25 cellular contexts compared by ENCODE assay signal in the genomic region with DNA sequence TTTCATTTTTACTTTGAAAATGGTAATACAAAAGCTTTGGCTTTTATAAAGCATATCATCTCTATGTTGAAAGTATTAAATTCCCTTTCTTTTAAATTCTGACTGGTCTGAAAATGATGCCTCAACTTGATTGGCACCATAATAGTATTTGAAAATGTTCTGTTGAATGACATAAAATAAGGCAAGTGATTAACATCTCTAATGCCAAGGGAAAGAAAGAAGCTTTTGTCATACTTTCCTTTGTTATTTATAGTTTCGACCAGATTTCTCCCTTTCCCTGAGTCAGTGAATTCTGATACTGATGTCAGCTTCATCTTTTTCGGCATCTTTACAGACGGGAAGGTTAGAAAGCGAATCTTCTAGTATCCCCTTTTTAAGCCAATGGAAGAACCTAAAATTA. TPM values are rescaled to one million over a fixed set of nuclear protein-coding genes. Genes with fewer than 3 reads are reported as not detected.
A peak's percentile ranks its signal among the peaks of the same experiment; 100 is the strongest.
DNase-seq lines count a peak whose midpoint lies in the region; ATAC-seq and TF ChIP-seq lines count a peak whose summit lies in the region.
"Had no signal": no experiment of that assay in that cellular context is flagged by ENCODE, and none has a peak within 500 bp of the region (broad histone marks: within the 10 kb centered on the region; RNA-seq: fewer than 3 reads in every experiment).

No MANE protein-coding gene starts in this region.

- ATAC-seq in natural killer cell: no peak
- no peak for ATAC-seq in natural killer cell treated with Interleukin-12 subunit alpha and Interleukin-12 subunit beta and Interleukin-15 and Interleukin-18, amount 100 ng/mL, for 72 hours
- no peak for ATAC-seq in activated naive CD8-positive, alpha-beta T cell treated with anti-CD3 and anti-CD28 coated beads, Interleukin-2, amount 50 U/mL, for 24 hours
- ATAC-seq in HG02642 (IDR thresholded peaks at IDR 0.05; ENCODE audit: poor library complexity, unreplicated experiment): no peak
- ATAC-seq in HG02981 (IDR thresholded peaks at IDR 0.05; ENCODE audit: unreplicated experiment): no peak
- ATAC-seq: HCT116, PC-3, SK-N-SH treated with all-trans-retinoic acid at 6 μM for 48 hours had no signal

- peak overlapping the region; percentile 5 for H3K4me3 ChIP-seq in neural cell (ENCODE audit: low read length)
- H3K4me3 ChIP-seq: BLaER1, SJCRH30 had no signal

- no peak overlapping the region for H3K9ac ChIP-seq in neural cell (ENCODE audit: low read length)
- H3K9ac ChIP-seq: BLaER1, KMS-11 had no signal

- intact Hi-C loops in natural killer cell (cut with micrococcal nuclease): loop anchor here (5.0 to 10.0 kb wide), 4 partner anchors 33 to 1750 kb away; a partner anchor contains a TSS

- no peaks in the 10 kb centered on the region for H3K36me3 ChIP-seq in neural cell (ENCODE audit: insufficient read depth, low read length)
- H3K36me3 ChIP-seq: BLaER1, SJCRH30 had no signal

- no peaks in the 10 kb centered on the region for H3K27me3 Mint-ChIP-seq in natural killer cell (ENCODE audit: low read depth in 2 of 2)
- H3K27me3 Mint-ChIP-seq in natural killer cell treated with Interleukin-12 subunit alpha and Interleukin-12 subunit beta and Interleukin-15 and Interleukin-18, amount 100 ng/mL, for 72 hours: no peaks in the 10 kb centered on the region
- no peaks in the 10 kb centered on the region for H3K27me3 Mint-ChIP-seq in activated naive CD8-positive, alpha-beta T cell treated with anti-CD3 and anti-CD28 coated beads, Interleukin-2, amount 50 U/mL, for 24 hours

- H3K9me3 Mint-ChIP-seq in natural killer cell: no peaks in the 10 kb centered on the region
- H3K9me3 Mint-ChIP-seq in natural killer cell treated with Interleukin-12 subunit alpha and Interleukin-12 subunit beta and Interleukin-15 and Interleukin-18, amount 100 ng/mL, for 72 hours: no peaks in the 10 kb centered on the region
- H3K9me3 Mint-ChIP-seq in activated naive CD8-positive, alpha-beta T cell treated with anti-CD3 and anti-CD28 coated beads, Interleukin-2, amount 50 U/mL, for 24 hours: no peaks in the 10 kb centered on the region
- H3K9me3 Mint-ChIP-seq: CD4-positive, CD25-positive, alpha-beta regulatory T cell had no signal

- peak overlapping the region; percentile 73 for H3K27ac ChIP-seq in neural cell (ENCODE audit: low read length)
- H3K27ac ChIP-seq: BLaER1, KMS-11, SJCRH30 had no signal

- no peaks in the 10 kb centered on the region for H3K27me3 ChIP-seq in neural cell (ENCODE audit: insufficient read depth, low read depth, low read length)
- H3K27me3 ChIP-seq: BLaER1, SJCRH30 had no signal

- H3K79me2 ChIP-seq in neural cell (replicated peaks; ENCODE audit: insufficient read depth, low read length): peaks cover 4% of the 10 kb centered on the region

- in situ Hi-C loops in GM13976 (cut with MboI; ENCODE audit: low sequenced_read_pairs, unreplicated experiment): no loop called here

- TF ChIP-seq CTCF in natural killer cell (IDR thresholded peaks at IDR 0.05) (no peak), neural cell (IDR thresholded peaks at IDR 0.05; ENCODE audit: poor library complexity, severe bottlenecking) (no peak), GM13976 (IDR thresholded peaks at IDR 0.05; ENCODE audit: borderline replicate concordance, control extremely low read depth, extremely low read depth, insufficient read depth, missing control alignments) (no peak)

- no peak for TF ChIP-seq RAD21 in neural cell (conservative IDR thresholded peaks at IDR 0.05)

- TF ChIP-seq EP300 in neural cell (conservative IDR thresholded peaks at IDR 0.05; ENCODE audit: poor library complexity, severe bottlenecking): peak; percentile 92

- no peak overlapping the region for H3K4me2 ChIP-seq in neural cell (ENCODE audit: low read length)
- H3K4me2 ChIP-seq: BLaER1, KMS-11 had no signal

- H3K9me2 ChIP-seq in neural cell (ENCODE audit: insufficient read depth, low read length): no peaks in the 10 kb centered on the region

- H2AFZ ChIP-seq in neural cell (ENCODE audit: low read depth, low read length): no peak overlapping the region

- DNase-seq in natural killer cell (no peak), GM13976 (ENCODE audit: low spot score) (no peak)
- no peak for DNase-seq in natural killer cell treated with Interleukin-12 subunit alpha and Interleukin-12 subunit beta and Interleukin-15 and Interleukin-18, amount 100 ng/mL, for 72 hours (ENCODE audit: low spot score)
- no peak for DNase-seq in activated naive CD8-positive, alpha-beta T cell treated with anti-CD3 and anti-CD28 coated beads, Interleukin-2, amount 50 U/mL, for 24 hours
- DNase-seq: Caco-2; CD4-positive, CD25-positive, alpha-beta regulatory T cell; IMR-90; MM.1S; NCI-H1048; NCI-H1417; NCI-H1694; NCI-H2029 treated with DMSO at 0.1 percent for 48 hours; NCI-H446 treated with DMSO at 0.1 percent for 48 hours; NCI-H526; NCI-H82; NK-92 treated with Interleukin-12 subunit alpha and Interleukin-12 subunit beta, amount 100 ng/mL, for 24 hours; PC-3; SJCRH30 had no signal

- H4K20me1 ChIP-seq in neural cell (ENCODE audit: insufficient read depth): no peaks in the 10 kb centered on the region
- H4K20me1 ChIP-seq: BLaER1 had no signal

- no peaks in the 10 kb centered on the region for H3K36me3 Mint-ChIP-seq in natural killer cell
- H3K36me3 Mint-ChIP-seq in natural killer cell treated with Interleukin-12 subunit alpha and Interleukin-12 subunit beta and Interleukin-15 and Interleukin-18, amount 100 ng/mL, for 72 hours: no peaks in the 10 kb centered on the region
- H3K36me3 Mint-ChIP-seq in activated naive CD8-positive, alpha-beta T cell treated with anti-CD3 and anti-CD28 coated beads, Interleukin-2, amount 50 U/mL, for 24 hours (ENCODE audit: low read depth): peaks cover 4% of the 10 kb centered on the region
- H3K36me3 Mint-ChIP-seq: CD4-positive, CD25-positive, alpha-beta regulatory T cell had no signal

- H3F3A ChIP-seq in neural cell (ENCODE audit: insufficient read depth, low read length, poor library complexity, severe bottlenecking): no peaks in the 10 kb centered on the region

- no peaks in the 10 kb centered on the region for H3K9me3 ChIP-seq in neural cell (ENCODE audit: low read length)
- H3K9me3 ChIP-seq: BLaER1, Caco-2, SJCRH30 had no signal

- peaks cover 17 to 25% of the 10 kb centered on the region in 2 donors for H3K4me1 Mint-ChIP-seq in natural killer cell
- H3K4me1 Mint-ChIP-seq in natural killer cell treated with Interleukin-12 subunit alpha and Interleukin-12 subunit beta and Interleukin-15 and Interleukin-18, amount 100 ng/mL, for 72 hours (ENCODE audit: low read depth in 2 of 2): peaks cover 20% of the 10 kb centered on the region in 2 donors
- peaks cover 21% of the 10 kb centered on the region for H3K4me1 Mint-ChIP-seq in activated naive CD8-positive, alpha-beta T cell treated with anti-CD3 and anti-CD28 coated beads, Interleukin-2, amount 50 U/mL, for 24 hours

- peak overlapping the region; percentile 48 to 64 for H3K27ac Mint-ChIP-seq in natural killer cell
- H3K27ac Mint-ChIP-seq in natural killer cell treated with Interleukin-12 subunit alpha and Interleukin-12 subunit beta and Interleukin-15 and Interleukin-18, amount 100 ng/mL, for 72 hours: no peak overlapping the region
- peak overlapping the region; percentile 35 for H3K27ac Mint-ChIP-seq in activated naive CD8-positive, alpha-beta T cell treated with anti-CD3 and anti-CD28 coated beads, Interleukin-2, amount 50 U/mL, for 24 hours
- H3K27ac Mint-ChIP-seq: CD4-positive, CD25-positive, alpha-beta regulatory T cell had no signal

- no peak overlapping the region for H3K4me3 Mint-ChIP-seq in natural killer cell
- no peak overlapping the region for H3K4me3 Mint-ChIP-seq in natural killer cell treated with Interleukin-12 subunit alpha and Interleukin-12 subunit beta and Interleukin-15 and Interleukin-18, amount 100 ng/mL, for 72 hours
- H3K4me3 Mint-ChIP-seq in activated naive CD8-positive, alpha-beta T cell treated with anti-CD3 and anti-CD28 coated beads, Interleukin-2, amount 50 U/mL, for 24 hours: no peak overlapping the region

TF ChIP-seq in neural cell, 6 proteins besides CTCF, POLR2A, EP300 and RAD21:
- TF ChIP-seq, protein P1, sequence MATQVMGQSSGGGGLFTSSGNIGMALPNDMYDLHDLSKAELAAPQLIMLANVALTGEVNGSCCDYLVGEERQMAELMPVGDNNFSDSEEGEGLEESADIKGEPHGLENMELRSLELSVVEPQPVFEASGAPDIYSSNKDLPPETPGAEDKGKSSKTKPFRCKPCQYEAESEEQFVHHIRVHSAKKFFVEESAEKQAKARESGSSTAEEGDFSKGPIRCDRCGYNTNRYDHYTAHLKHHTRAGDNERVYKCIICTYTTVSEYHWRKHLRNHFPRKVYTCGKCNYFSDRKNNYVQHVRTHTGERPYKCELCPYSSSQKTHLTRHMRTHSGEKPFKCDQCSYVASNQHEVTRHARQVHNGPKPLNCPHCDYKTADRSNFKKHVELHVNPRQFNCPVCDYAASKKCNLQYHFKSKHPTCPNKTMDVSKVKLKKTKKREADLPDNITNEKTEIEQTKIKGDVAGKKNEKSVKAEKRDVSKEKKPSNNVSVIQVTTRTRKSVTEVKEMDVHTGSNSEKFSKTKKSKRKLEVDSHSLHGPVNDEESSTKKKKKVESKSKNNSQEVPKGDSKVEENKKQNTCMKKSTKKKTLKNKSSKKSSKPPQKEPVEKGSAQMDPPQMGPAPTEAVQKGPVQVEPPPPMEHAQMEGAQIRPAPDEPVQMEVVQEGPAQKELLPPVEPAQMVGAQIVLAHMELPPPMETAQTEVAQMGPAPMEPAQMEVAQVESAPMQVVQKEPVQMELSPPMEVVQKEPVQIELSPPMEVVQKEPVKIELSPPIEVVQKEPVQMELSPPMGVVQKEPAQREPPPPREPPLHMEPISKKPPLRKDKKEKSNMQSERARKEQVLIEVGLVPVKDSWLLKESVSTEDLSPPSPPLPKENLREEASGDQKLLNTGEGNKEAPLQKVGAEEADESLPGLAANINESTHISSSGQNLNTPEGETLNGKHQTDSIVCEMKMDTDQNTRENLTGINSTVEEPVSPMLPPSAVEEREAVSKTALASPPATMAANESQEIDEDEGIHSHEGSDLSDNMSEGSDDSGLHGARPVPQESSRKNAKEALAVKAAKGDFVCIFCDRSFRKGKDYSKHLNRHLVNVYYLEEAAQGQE (IDR thresholded peaks at IDR 0.05; ENCODE audit: borderline replicate concordance): no peak
- TF ChIP-seq MXI1 (conservative IDR thresholded peaks at IDR 0.05; ENCODE audit: poor library complexity, severe bottlenecking): no peak
- no peak for TF ChIP-seq EZH2 (IDR thresholded peaks at IDR 0.05; ENCODE audit: borderline replicate concordance, insufficient read depth, low read length, poor library complexity, severe bottlenecking)
- TF ChIP-seq SMC3 (conservative IDR thresholded peaks at IDR 0.05; ENCODE audit: poor library complexity): no peak
- TF ChIP-seq TAF1 (IDR thresholded peaks at IDR 0.05; ENCODE audit: low read depth): no peak
- TF ChIP-seq POLR2AphosphoS5 (IDR thresholded peaks at IDR 0.05): peak; percentile 61
TF ChIP-seq in neural cell: peak in this region for 1.

RNA-seq across cellular contexts. Expression of a gene that starts 3.4 kb away (rescaled TPM):
- 10 to 100 TPM; 13.1 to 14.5 (median 14.1) TPM for total RNA-seq in natural killer cell
- 10 to 100 TPM; 13.7 to 16.1 TPM for total RNA-seq in natural killer cell treated with Interleukin-12 subunit alpha and Interleukin-12 subunit beta and Interleukin-15 and Interleukin-18, amount 100 ng/mL, for 72 hours
- polyA plus RNA-seq in neural cell: 8.6 and 10.8 TPM in 2 replicates
- 16.6 and 20.1 TPM in 2 replicates for polyA minus RNA-seq in neural cell

Comparison
In these comparisons a context has a peak if more than half of its experiments do, and no peak if none do; other contexts are left out.
1. H3K27ac Mint-ChIP-seq: peak in natural killer cell (2 of 2) and activated naive CD8-positive, alpha-beta T cell treated with anti-CD3 and anti-CD28 coated beads, Interleukin-2, amount 50 U/mL, for 24 hours (single experiment); none in natural killer cell treated with Interleukin-12 subunit alpha and Interleukin-12 subunit beta and Interleukin-15 and Interleukin-18, amount 100 ng/mL, for 72 hours (0 of 2).